Comparison of ENCODE assay signal across 1 cellular context in the genomic region with DNA sequence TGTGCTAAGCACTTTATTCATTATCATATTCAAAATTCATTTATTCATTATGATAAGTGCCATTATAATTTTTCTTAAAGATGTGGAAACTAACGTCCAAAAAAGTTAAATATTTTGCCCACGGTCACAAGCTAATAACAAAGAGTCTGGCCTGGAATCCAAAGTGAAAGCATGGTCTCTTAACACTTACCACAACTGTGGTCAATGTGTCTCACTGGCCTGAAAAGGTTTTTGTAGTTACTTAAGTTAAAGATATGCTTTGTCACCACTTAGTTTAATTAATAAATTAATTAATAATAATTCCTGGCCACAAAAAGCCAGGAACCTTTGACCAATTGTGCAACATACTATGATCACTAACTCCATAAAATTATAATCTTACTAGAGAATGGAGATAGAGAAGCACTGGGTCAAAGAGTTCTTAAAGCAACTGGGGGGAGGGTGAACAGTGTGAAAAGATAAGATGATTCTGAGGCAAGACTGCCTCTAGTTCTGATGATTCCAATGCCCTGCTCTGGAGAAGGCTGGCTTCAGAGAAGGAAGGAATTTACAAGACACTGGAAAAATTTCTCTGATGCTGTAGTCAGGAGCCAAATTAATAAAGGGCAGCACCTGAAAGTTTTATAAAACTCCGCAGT.
TF ChIP-seq lines count a peak whose summit lies in the region.

No MANE protein-coding gene starts in this region.

TF ChIP-seq in H1, 55 proteins besides CTCF, POLR2A, EP300 and RAD21:
- TF ChIP-seq RFX5 (IDR thresholded peaks at IDR 0.05; ENCODE audit: borderline replicate concordance, low read depth, low read length), result no peak
